Comparison of ENCODE assay signal across 24 cellular contexts in the genomic region with DNA sequence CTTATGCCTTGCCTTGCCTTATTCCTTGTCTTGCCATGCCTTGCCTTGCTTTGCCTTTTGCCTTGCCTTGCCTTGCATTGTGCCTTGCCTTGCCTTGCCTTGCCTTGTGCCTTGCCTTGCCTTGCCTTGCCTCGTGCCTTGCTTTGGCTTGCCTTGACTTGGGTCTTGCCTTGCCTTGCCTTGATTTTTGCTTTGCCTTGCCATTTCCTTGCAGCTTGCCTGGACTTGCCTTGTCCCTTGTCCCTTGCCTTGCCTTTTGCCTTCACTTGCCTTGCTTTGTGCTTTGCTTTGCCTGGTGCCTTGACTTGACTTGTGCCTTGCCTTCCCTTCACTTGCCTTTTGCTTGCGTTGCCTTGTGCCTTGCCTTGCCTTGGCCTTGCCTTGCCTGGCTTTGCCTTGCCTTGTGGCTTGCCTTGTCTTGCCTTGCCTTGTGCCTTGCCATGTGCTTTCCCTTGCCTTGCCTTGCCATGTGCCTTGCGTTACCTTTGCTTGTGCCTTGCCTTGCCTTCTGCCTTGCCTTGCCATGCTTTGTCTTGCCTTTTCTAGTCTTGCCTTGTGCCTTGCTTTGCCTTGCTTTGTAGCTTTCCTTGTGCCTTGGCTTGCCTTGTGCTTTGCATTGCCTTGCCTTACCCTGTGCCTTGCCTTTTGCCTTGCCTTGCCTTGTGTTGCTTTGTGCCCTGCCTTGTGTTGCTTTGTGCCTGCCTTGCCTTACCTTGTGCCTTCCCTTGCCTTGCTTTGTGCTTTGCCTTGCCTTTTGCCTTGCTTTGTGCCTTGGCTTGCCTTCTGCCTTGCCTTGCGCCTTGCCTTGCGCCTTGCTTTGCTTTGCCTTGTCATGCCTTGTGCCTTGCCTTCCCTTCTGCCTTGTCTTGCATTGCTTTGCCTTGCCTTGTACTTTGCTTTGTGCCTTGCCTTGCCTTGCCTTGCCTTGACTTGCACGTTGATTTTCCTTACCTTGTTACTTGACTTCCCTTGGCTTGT.
"Had no signal": no experiment of that assay in that cellular context is flagged by ENCODE, and none has a peak within 500 bp of the region (broad histone marks: within the 10 kb centered on the region; RNA-seq: fewer than 3 reads in every experiment).

No MANE protein-coding gene starts in this region.

- H3K27me3 ChIP-seq: breast epithelium had no signal

- H3K4me3 ChIP-seq: breast epithelium had no signal

- FAIRE-seq: RCC 7860, TTC549 had no signal

- H3K27ac ChIP-seq: breast epithelium had no signal

- H3K36me3 ChIP-seq: breast epithelium had no signal

- DNase-seq: activated B cell treated with CpG ODN at 0.5 μM for 24 hours; activated CD4-positive, alpha-beta T cell treated with anti-CD3 and anti-CD28 coated beads for 1 hour; activated CD4-positive, alpha-beta T cell treated with anti-CD3 and anti-CD28 coated beads, Interleukin-2, amount 10 ng/mL, durations not matched to agents 24 days and 14 days; activated CD4-positive, alpha-beta T cell treated with anti-CD3 and anti-CD28 coated beads, Interleukin-2, amount 50 U/mL, for 48 hours; activated CD8-positive, alpha-beta memory T cell treated with anti-CD3 and anti-CD28 coated beads, Interleukin-2, amount 10 ng/mL, durations not matched to agents 7 days and 5 days; activated effector memory CD4-positive, alpha-beta T cell treated with Interleukin-2 at 50 U/mL for 16 hours; activated naive CD4-positive, alpha-beta T cell; activated T-cell treated with anti-CD3 and anti-CD28 coated beads, Interleukin-2, amount 50 U/mL, for 24 hours; aorta; Karpas-422; MM.1S; NCI-H1105; NCI-H1436; NCI-H1694 treated with DMSO at 0.1 percent for 48 hours; NCI-H2081; NCI-H446; NCI-H524; SHP77; T-cell; T-helper 2 cell; T1000 had no signal

- H3K4me1 ChIP-seq: breast epithelium had no signal
